Comparison of ENCODE assay signal across 1 cellular context in genomic region chr10:34656676-34657075, GRCh38.
TF ChIP-seq lines count a peak whose summit lies in the region.

No MANE protein-coding gene starts in this region.

TF ChIP-seq in H1, 55 proteins besides CTCF, POLR2A, EP300 and RAD21:
- TF ChIP-seq YY1 (IDR thresholded peaks at IDR 0.05; ENCODE audit: low read depth, low read length): no peak
- TF ChIP-seq NRF1 (IDR thresholded peaks at IDR 0.05; ENCODE audit: low read depth, low read length): no peak
- TF ChIP-seq EZH2 (IDR thresholded peaks at IDR 0.05; ENCODE audit: low read depth, low read length, severe bottlenecking): no peak
- no peak for TF ChIP-seq TAF1 (IDR thresholded peaks at IDR 0.05; ENCODE audit: low read depth, low read length)
- no peak for TF ChIP-seq RFX5 (IDR thresholded peaks at IDR 0.05; ENCODE audit: borderline replicate concordance, low read depth, low read length)
- no peak for TF ChIP-seq CREB1 (IDR thresholded peaks at IDR 0.05)
- TF ChIP-seq SP4 (IDR thresholded peaks at IDR 0.05; ENCODE audit: low read length): no peak
- TF ChIP-seq KDM4A (IDR thresholded peaks at IDR 0.05; ENCODE audit: low read depth, low read length, severe bottlenecking): no peak
- no peak for TF ChIP-seq NANOG (IDR thresholded peaks at IDR 0.05; ENCODE audit: insufficient read depth, low read depth, low read length, poor library complexity, severe bottlenecking)
- TF ChIP-seq CTBP2 (IDR thresholded peaks at IDR 0.05; ENCODE audit: borderline replicate concordance, insufficient read depth, insufficient read length, low read length): no peak
- TF ChIP-seq TEAD4 (IDR thresholded peaks at IDR 0.05; ENCODE audit: low read depth, low read length): no peak
- no peak for TF ChIP-seq SIRT6 (IDR thresholded peaks at IDR 0.05; ENCODE audit: low read length)
- TF ChIP-seq RNF2 (IDR thresholded peaks at IDR 0.05; ENCODE audit: borderline replicate concordance, low read depth, low read length, missing control alignments, poor library complexity, severe bottlenecking): no peak
- TF ChIP-seq ATF3 (IDR thresholded peaks at IDR 0.05; ENCODE audit: insufficient read depth, low read depth, low read length): no peak
- no peak for TF ChIP-seq CBX5 (IDR thresholded peaks at IDR 0.05; ENCODE audit: low read depth, low read length)
- TF ChIP-seq SRF (IDR thresholded peaks at IDR 0.05; ENCODE audit: low read depth, low read length): no peak
- TF ChIP-seq CEBPB (IDR thresholded peaks at IDR 0.05; ENCODE audit: low read depth, low read length): no peak
- TF ChIP-seq KDM1A (IDR thresholded peaks at IDR 0.05; ENCODE audit: borderline replicate concordance, low read length): no peak
- no peak for TF ChIP-seq CHD7 (IDR thresholded peaks at IDR 0.05; ENCODE audit: insufficient replicate concordance, low read length)
